ENCODE assay signal across 22 cellular contexts in genomic region chr6:71745525-71745924, GRCh38.
DNase-seq lines count a peak whose midpoint lies in the region; ATAC-seq and TF ChIP-seq lines count a peak whose summit lies in the region.
"Had no signal": no experiment of that assay in that cellular context is flagged by ENCODE, and none has a peak within 500 bp of the region (broad histone marks: within the 10 kb centered on the region; RNA-seq: fewer than 3 reads in every experiment).

No MANE protein-coding gene starts in this region.

- intact Hi-C loops in OCI-LY7 (cut with micrococcal nuclease; ENCODE audit: unreplicated experiment), result no loop called here

- in situ Hi-C loops in brain microvascular endothelial cell (cut with HindIII; ENCODE audit: low pct_ligation_motif_present, low sequenced_read_pairs), result no loop called here

- H4K20me1 ChIP-seq in SK-N-SH (ENCODE audit: insufficient read depth) (no peaks in the 10 kb centered on the region), neural progenitor cell (ENCODE audit: low read depth) (no peaks in the 10 kb centered on the region), OCI-LY7 (ENCODE audit: insufficient read depth, low read length) (no peaks in the 10 kb centered on the region)

- H2AFZ ChIP-seq in SK-N-SH (ENCODE audit: low read depth), result 0 out of 2 replicates have a peak overlapping the region, but pooled peaks have one; percentile 29
- H2AFZ ChIP-seq in neural progenitor cell (replicated peaks), result no peak overlapping the region
- H2AFZ ChIP-seq in OCI-LY7 (ENCODE audit: low read length), result no peak overlapping the region

- H3K27ac ChIP-seq in SK-N-SH (ENCODE audit: low read depth in 2 of 2, low read length in 1 of 2) (no peak overlapping the region), neural progenitor cell (no peak overlapping the region), OCI-LY7 (ENCODE audit: low read depth, low read length, poor library complexity, severe bottlenecking) (no peak overlapping the region), brain microvascular endothelial cell (no peak overlapping the region)
- H3K27ac ChIP-seq: left ventricle myocardium inferior, ovary, transverse colon, VCaP had no signal

- POLR2A ChIA-PET in SK-N-SH (lab: Yijun Ruan, JAX), result no interaction called here
- POLR2A ChIA-PET in OCI-LY7 (lab: Charles Lee), result interaction anchor here (0.6 to 1.3 kb wide), 2 partner anchors 11 to 526 kb away, joined by 3 to 4 read pairs; no protein-coding TSS in a partner anchor

- H3K9ac ChIP-seq in SK-N-SH (no peak overlapping the region), neural progenitor cell (no peak overlapping the region)

- peaks cover 7% of the 10 kb centered on the region for H3K4me1 Mint-ChIP-seq in neural progenitor cell
- H3K4me1 Mint-ChIP-seq: activated T-helper 17 cell treated with anti-CD3 and anti-CD28 coated beads, Interleukin-2, amount 50 U/mL, for 72 hours; CD14-positive monocyte had no signal

- CTCF ChIA-PET in SK-N-SH (lab: Yijun Ruan, JAX) (interaction anchor here (0.7 kb wide), 2 partner anchors 99 to 303 kb away, joined by 3 to 4 read pairs; no protein-coding TSS in a partner anchor), OCI-LY7 (lab: Charles Lee; ENCODE audit: unreplicated experiment) (no interaction called here)

- H3F3A ChIP-seq in SK-N-SH (replicated peaks; ENCODE audit: insufficient read depth) (no peaks in the 10 kb centered on the region), neural progenitor cell (ENCODE audit: low read depth) (no peaks in the 10 kb centered on the region)

- H3K9me3 Mint-ChIP-seq in neural progenitor cell, result no peaks in the 10 kb centered on the region
- H3K9me3 Mint-ChIP-seq: activated T-helper 17 cell treated with anti-CD3 and anti-CD28 coated beads, Interleukin-2, amount 50 U/mL, for 72 hours; CD14-positive monocyte had no signal

- no peak for TF ChIP-seq EP300 in SK-N-SH (IDR thresholded peaks at IDR 0.05; ENCODE audit: borderline replicate concordance in 1 of 2, low read depth in 1 of 2, low read length in 1 of 2)

- H3K4me2 ChIP-seq in SK-N-SH, result no peak overlapping the region
- no peak overlapping the region for H3K4me2 ChIP-seq in neural progenitor cell
- no peak overlapping the region for H3K4me2 ChIP-seq in OCI-LY7 (ENCODE audit: low read length)

- H3K4me3 Mint-ChIP-seq in neural progenitor cell, result no peak overlapping the region
- H3K4me3 Mint-ChIP-seq: activated T-helper 17 cell treated with anti-CD3 and anti-CD28 coated beads, Interleukin-2, amount 50 U/mL, for 72 hours; CD14-positive monocyte had no signal

- H3K27ac Mint-ChIP-seq in neural progenitor cell, result no peak overlapping the region
- H3K27ac Mint-ChIP-seq: activated T-helper 17 cell treated with anti-CD3 and anti-CD28 coated beads, Interleukin-2, amount 50 U/mL, for 72 hours; CD14-positive monocyte had no signal

- H3K4me1 ChIP-seq in SK-N-SH (ENCODE audit: control insufficient read depth in 1 of 2, insufficient read depth in 2 of 2, low read depth in 1 of 2, low read length in 1 of 2) (no peaks in the 10 kb centered on the region), neural progenitor cell (no peaks in the 10 kb centered on the region), OCI-LY7 (ENCODE audit: insufficient read depth, low read length, poor library complexity, severe bottlenecking) (no peaks in the 10 kb centered on the region)
- H3K4me1 ChIP-seq: left ventricle myocardium inferior, transverse colon had no signal

- BruUV-seq in OCI-LY7 (replicated peaks; lab: Mats Ljungman, UMichigan), result no TSS peak

- 16% methylated on average over 5 of the region's 5 CpGs for WGBS in SK-N-SH (ENCODE audit: low lambda C conversion rate)

- DNase-seq in SK-N-SH (no peak), NCI-H226 (peak; percentile 7), neural progenitor cell (ENCODE audit: low spot score) (peak; percentile 34), OCI-LY7 (ENCODE audit: low spot score) (no peak), AG08395 (ENCODE audit: low spot score) (no peak), brain microvascular endothelial cell (no peak)
- DNase-seq: 8988T; caudate nucleus; effector memory CD4-positive, alpha-beta T cell; left ventricle myocardium inferior; NCI-H1694 treated with DMSO at 0.1 percent for 48 hours; NCI-H510A; ovary; small intestine; transverse colon had no signal

- H3K4me3 ChIP-seq in SK-N-SH (ENCODE audit: low read depth in 2 of 2, low read length in 1 of 2), result no peak overlapping the region
- no peak overlapping the region for H3K4me3 ChIP-seq in neural progenitor cell
- H3K4me3 ChIP-seq in OCI-LY7 (ENCODE audit: low read depth, low read length, poor library complexity, severe bottlenecking), result no peak overlapping the region
- no peak overlapping the region for H3K4me3 ChIP-seq in brain microvascular endothelial cell (ENCODE audit: low read depth, low read length)
- H3K4me3 ChIP-seq: K562, left ventricle myocardium inferior, ovary, transverse colon had no signal

- ATAC-seq in SK-N-SH treated with all-trans-retinoic acid at 6 μM for 48 hours (no peak), HG02852 (IDR thresholded peaks at IDR 0.05; ENCODE audit: unreplicated experiment) (peak; percentile 97)
- ATAC-seq: activated T-helper 17 cell treated with anti-CD3 and anti-CD28 coated beads, Interleukin-2, amount 50 U/mL, for 72 hours; K562; Panc1 had no signal

- no peaks in the 10 kb centered on the region; the same call in 1 of the 2 replicates for H3K79me2 ChIP-seq in SK-N-SH (ENCODE audit: insufficient read depth)
- no peaks in the 10 kb centered on the region for H3K79me2 ChIP-seq in neural progenitor cell (ENCODE audit: low read depth)
- H3K79me2 ChIP-seq in OCI-LY7 (ENCODE audit: insufficient read depth, low read depth, low read length), result no peaks in the 10 kb centered on the region

- H3K9me3 ChIP-seq in SK-N-SH, result no peaks in the 10 kb centered on the region
- no peaks in the 10 kb centered on the region for H3K9me3 ChIP-seq in neural progenitor cell (ENCODE audit: low read depth)
- no peaks in the 10 kb centered on the region for H3K9me3 ChIP-seq in OCI-LY7 (ENCODE audit: low read length)
- H3K9me3 ChIP-seq: left ventricle myocardium inferior, ovary, transverse colon had no signal

- H3K9me2 ChIP-seq in SK-N-SH (no peaks in the 10 kb centered on the region), OCI-LY7 (ENCODE audit: insufficient read depth, low read length) (no peaks in the 10 kb centered on the region)

- no peaks in the 10 kb centered on the region for H3K36me3 Mint-ChIP-seq in neural progenitor cell
- H3K36me3 Mint-ChIP-seq: CD14-positive monocyte had no signal

- no peaks in the 10 kb centered on the region for H3K36me3 ChIP-seq in SK-N-SH (replicated peaks in 1 of 2; ENCODE audit: control insufficient read depth in 1 of 2, insufficient read depth in 2 of 2, low read length in 1 of 2)
- no peaks in the 10 kb centered on the region for H3K36me3 ChIP-seq in neural progenitor cell
- H3K36me3 ChIP-seq in OCI-LY7 (ENCODE audit: insufficient read depth, low read length), result no peaks in the 10 kb centered on the region
- H3K36me3 ChIP-seq in brain microvascular endothelial cell (replicated peaks), result no peaks in the 10 kb centered on the region
- H3K36me3 ChIP-seq: left ventricle myocardium inferior, ovary, transverse colon had no signal

- no peak for TF ChIP-seq RAD21 in SK-N-SH (IDR thresholded peaks at IDR 0.05; ENCODE audit: low read length)

- H3K27me3 ChIP-seq in SK-N-SH (ENCODE audit: insufficient read depth) (no peaks in the 10 kb centered on the region), neural progenitor cell (no peaks in the 10 kb centered on the region), brain microvascular endothelial cell (replicated peaks) (no peaks in the 10 kb centered on the region)
- H3K27me3 ChIP-seq: ovary, transverse colon had no signal

- no peaks in the 10 kb centered on the region for H3K27me3 Mint-ChIP-seq in neural progenitor cell (ENCODE audit: insufficient read depth, low read depth)
- H3K27me3 Mint-ChIP-seq: activated T-helper 17 cell treated with anti-CD3 and anti-CD28 coated beads, Interleukin-2, amount 50 U/mL, for 72 hours had no signal

- TF ChIP-seq CTCF in SK-N-SH (IDR thresholded peaks at IDR 0.05), result no peak
- no peak for TF ChIP-seq CTCF in neural progenitor cell (IDR thresholded peaks at IDR 0.05)
- TF ChIP-seq CTCF in OCI-LY7 (conservative IDR thresholded peaks at IDR 0.05; ENCODE audit: low read length), result no peak
- TF ChIP-seq CTCF in brain microvascular endothelial cell (IDR thresholded peaks at IDR 0.05; ENCODE audit: low read depth, low read length, missing control alignments), result no peak

TF ChIP-seq in SK-N-SH, 30 proteins besides CTCF, POLR2A, EP300 and RAD21 (continues in another document):
- TF ChIP-seq POLR2AphosphoS5 (IDR thresholded peaks at IDR 0.05; ENCODE audit: low read depth, low read length), result no peak
- no peak for TF ChIP-seq SIN3A (IDR thresholded peaks at IDR 0.05; ENCODE audit: borderline replicate concordance, low read depth, low read length)
- no peak for TF ChIP-seq TEAD4 (IDR thresholded peaks at IDR 0.05; ENCODE audit: borderline replicate concordance, insufficient read depth)
- no peak for TF ChIP-seq YY1 (IDR thresholded peaks at IDR 0.05; ENCODE audit: low read depth)
- TF ChIP-seq SMC3 (IDR thresholded peaks at IDR 0.05; ENCODE audit: low read depth, low read length), result no peak
- TF ChIP-seq FOXJ3 (CRISPR knock-in tag; IDR thresholded peaks at IDR 0.05), result no peak
- TF ChIP-seq ELF1 (IDR thresholded peaks at IDR 0.05), result no peak
- TF ChIP-seq GATA2 (CRISPR knock-in tag; IDR thresholded peaks at IDR 0.05), result no peak

TF ChIP-seq in SK-N-SH treated with all-trans-retinoic acid at 6 μM for 48 hours, 23 proteins besides CTCF, POLR2A, EP300 and RAD21 (continues in another document):
- TF ChIP-seq SNAI2 (CRISPR knock-in tag; IDR thresholded peaks at IDR 0.05), result no peak
- TF ChIP-seq, protein P1, sequence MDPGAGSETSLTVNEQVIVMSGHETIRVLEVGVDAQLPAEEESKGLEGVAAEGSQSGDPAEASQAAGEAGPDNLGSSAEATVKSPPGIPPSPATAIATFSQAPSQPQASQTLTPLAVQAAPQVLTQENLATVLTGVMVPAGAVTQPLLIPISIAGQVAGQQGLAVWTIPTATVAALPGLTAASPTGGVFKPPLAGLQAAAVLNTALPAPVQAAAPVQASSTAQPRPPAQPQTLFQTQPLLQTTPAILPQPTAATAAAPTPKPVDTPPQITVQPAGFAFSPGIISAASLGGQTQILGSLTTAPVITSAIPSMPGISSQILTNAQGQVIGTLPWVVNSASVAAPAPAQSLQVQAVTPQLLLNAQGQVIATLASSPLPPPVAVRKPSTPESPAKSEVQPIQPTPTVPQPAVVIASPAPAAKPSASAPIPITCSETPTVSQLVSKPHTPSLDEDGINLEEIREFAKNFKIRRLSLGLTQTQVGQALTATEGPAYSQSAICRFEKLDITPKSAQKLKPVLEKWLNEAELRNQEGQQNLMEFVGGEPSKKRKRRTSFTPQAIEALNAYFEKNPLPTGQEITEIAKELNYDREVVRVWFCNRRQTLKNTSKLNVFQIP (CRISPR knock-in tag; IDR thresholded peaks at IDR 0.05; ENCODE audit: borderline replicate concordance, low read depth), result no peak

Comparison
In these comparisons a context has a peak if more than half of its experiments do, and no peak if none do; other contexts are left out.
1. DNase-seq: peak in NCI-H226 (single experiment) and neural progenitor cell (single experiment); none in SK-N-SH (single experiment), OCI-LY7 (single experiment), AG08395 (single experiment) and brain microvascular endothelial cell (single experiment).